ENCODE assay signal across 8 cellular contexts in the genomic region with DNA sequence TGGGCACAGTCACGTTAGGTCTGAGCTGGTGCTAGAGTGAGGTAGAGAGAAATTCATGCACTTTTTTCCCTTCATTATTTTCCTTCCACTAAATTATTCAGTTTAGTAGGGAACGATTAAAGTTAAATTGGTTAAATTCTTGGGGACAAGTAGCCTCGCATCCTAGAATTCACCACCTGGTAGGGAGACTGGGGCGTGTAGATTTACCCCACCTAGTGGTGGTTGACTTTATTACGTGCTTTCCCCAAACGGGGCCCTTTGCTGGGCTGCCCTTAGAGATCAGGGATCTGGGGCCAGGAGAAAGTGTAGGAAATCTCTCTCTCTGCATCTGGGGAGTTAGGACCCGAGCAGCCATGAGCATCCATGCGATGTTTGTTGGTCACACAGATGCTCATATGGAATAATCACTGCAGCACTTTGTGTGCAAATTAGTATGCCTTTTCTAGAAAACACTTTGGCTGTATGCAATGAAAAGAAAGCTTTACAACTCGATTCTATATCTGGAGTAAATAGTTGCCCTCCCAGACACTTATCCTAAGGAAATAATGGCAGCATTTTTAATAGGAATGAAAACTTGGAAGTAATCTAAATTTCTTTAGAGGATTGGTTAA.
DNase-seq lines count a peak whose midpoint lies in the region; ATAC-seq and TF ChIP-seq lines count a peak whose summit lies in the region.

No MANE protein-coding gene starts in this region.

- no peak overlapping the region for H3K27ac ChIP-seq in esophagus muscularis mucosa (replicated peaks in 1 of 4)
- H3K27ac ChIP-seq in sigmoid colon, result no peak overlapping the region

- intact Hi-C loops in esophagus muscularis mucosa (cut with DNase I), result no loop called here
- intact Hi-C loops in sigmoid colon (cut with DNase I), result no loop called here

- DNase-seq in activated CD8-positive, alpha-beta memory T cell treated with anti-CD3 and anti-CD28 coated beads, Interleukin-2, amount 50 U/mL, for 48 hours, result peak; percentile 56
- DNase-seq in activated CD8-positive, alpha-beta memory T cell treated with anti-CD3 and anti-CD28 coated beads for 24 hours, result no peak
- DNase-seq in SHP77 (lab: John Stamatoyannopoulos, UW) (peak; percentile 16 to 38), esophagus muscularis mucosa (ENCODE audit: extremely low spot score) (no peak), progenitor cell of endocrine pancreas (ENCODE audit: low spot score, unreplicated experiment) (no peak), sigmoid colon (no peak)

- H3K36me3 Mint-ChIP-seq in progenitor cell of endocrine pancreas (ENCODE audit: insufficient read depth), result no peaks in the 10 kb centered on the region

- H3K9me3 ChIP-seq in esophagus muscularis mucosa (no peaks in the 10 kb centered on the region), sigmoid colon (no peaks in the 10 kb centered on the region)

- TF ChIP-seq EP300 in esophagus muscularis mucosa (IDR thresholded peaks at IDR 0.05), result no peak
- TF ChIP-seq EP300 in sigmoid colon (IDR thresholded peaks at IDR 0.05), result no peak

- TF ChIP-seq POLR2A in esophagus muscularis mucosa (IDR thresholded peaks at IDR 0.05; ENCODE audit: low read depth), result no peak
- no peak for TF ChIP-seq POLR2A in sigmoid colon (IDR thresholded peaks at IDR 0.05)

- H3K4me3 ChIP-seq in esophagus muscularis mucosa (no peak overlapping the region), sigmoid colon (no peak overlapping the region)

- H3K9me3 Mint-ChIP-seq in progenitor cell of endocrine pancreas (ENCODE audit: low read depth), result peaks cover 5% of the 10 kb centered on the region

- peaks cover 11% of the 10 kb centered on the region for H3K4me1 Mint-ChIP-seq in progenitor cell of endocrine pancreas (ENCODE audit: low read depth)

- peaks cover 6% of the 10 kb centered on the region for H3K27me3 Mint-ChIP-seq in progenitor cell of endocrine pancreas

- WGBS in esophagus muscularis mucosa, result 40% methylated on average over 9 of the region's 9 CpGs
- 21 to 48% methylated on average over 9 of the region's 9 CpGs for WGBS in sigmoid colon, 2 donors

- H3K36me3 ChIP-seq in esophagus muscularis mucosa, result no peaks in the 10 kb centered on the region
- H3K36me3 ChIP-seq in sigmoid colon, result no peaks in the 10 kb centered on the region

- H3K4me1 ChIP-seq in esophagus muscularis mucosa, result peaks cover 0 to 6% (median 0%) of the 10 kb centered on the region in 4 donors
- H3K4me1 ChIP-seq in sigmoid colon, result no peaks in the 10 kb centered on the region

- TF ChIP-seq CTCF in esophagus muscularis mucosa (IDR thresholded peaks at IDR 0.05), result peak; percentile 28 to 56 (median 28)
- peak; percentile 69 for TF ChIP-seq CTCF in progenitor cell of endocrine pancreas (IDR thresholded peaks at IDR 0.05; ENCODE audit: unreplicated experiment)
- TF ChIP-seq CTCF in sigmoid colon (IDR thresholded peaks at IDR 0.05), result peak in 2 of 4 experiments; percentile 40 to 42

- ATAC-seq in HG02678 (IDR thresholded peaks at IDR 0.05; ENCODE audit: unreplicated experiment) (peak; percentile 47), HG03520 (IDR thresholded peaks at IDR 0.05; ENCODE audit: unreplicated experiment) (no peak)

- no peak overlapping the region for H3K27ac Mint-ChIP-seq in progenitor cell of endocrine pancreas

- H3K27me3 ChIP-seq in esophagus muscularis mucosa (peaks cover 0 to 19% (median 0%) of the 10 kb centered on the region in 4 donors), sigmoid colon (no peaks in the 10 kb centered on the region)

- no peak overlapping the region for H3K4me3 Mint-ChIP-seq in progenitor cell of endocrine pancreas (ENCODE audit: low read depth)

Comparison
In these comparisons a context has a peak if more than half of its experiments do, and no peak if none do; other contexts are left out.
1. DNase-seq: peak in activated CD8-positive, alpha-beta memory T cell treated with anti-CD3 and anti-CD28 coated beads, Interleukin-2, amount 50 U/mL, for 48 hours (single experiment) and SHP77 (2 of 2); none in activated CD8-positive, alpha-beta memory T cell treated with anti-CD3 and anti-CD28 coated beads for 24 hours (single experiment), esophagus muscularis mucosa (single experiment), progenitor cell of endocrine pancreas (single experiment) and sigmoid colon (single experiment).